ENCODE assay signal across 24 cellular contexts in genomic region chr6:11930240-11930639, GRCh38.
"Had no signal": no experiment of that assay in that cellular context is flagged by ENCODE, and none has a peak within 500 bp of the region (broad histone marks: within the 10 kb centered on the region; RNA-seq: fewer than 3 reads in every experiment).

No MANE protein-coding gene starts in this region.

- H3K36me3 ChIP-seq: esophagus squamous epithelium, gastrocnemius medialis, heart right ventricle, left lung, lower lobe of right lung had no signal

- H3K27ac ChIP-seq: coronary artery, dorsolateral prefrontal cortex, esophagus squamous epithelium, gastrocnemius medialis, heart right ventricle, left lung, lower lobe of right lung had no signal

- H3K27me3 ChIP-seq: esophagus squamous epithelium, gastrocnemius medialis, left lung had no signal

- FAIRE-seq: colon, endothelial cell of umbilical vein, islet of Langerhans had no signal

- H3K4me1 ChIP-seq: esophagus squamous epithelium, gastrocnemius medialis, heart right ventricle, left lung, lower lobe of right lung had no signal

- H3K9me3 ChIP-seq: esophagus squamous epithelium, gastrocnemius medialis, heart right ventricle, left lung, lower lobe of right lung, mucosa of descending colon had no signal

- DNase-seq: dermis blood vessel endothelial cell; dorsolateral prefrontal cortex; effector CD4-positive, alpha-beta T cell; effector memory CD4-positive, alpha-beta T cell; esophagus squamous epithelium; foreskin fibroblast; foreskin melanocyte; gastrocnemius medialis; glutamatergic neuron; head of caudate nucleus; heart right ventricle; hippocampal formation; left cardiac atrium; left lung; left ventricle myocardium superior; lower lobe of right lung; mesenchymal stem cell; mucosa of descending colon; naive B cell had no signal

- H3K4me3 ChIP-seq: coronary artery, dorsolateral prefrontal cortex, esophagus squamous epithelium, gastrocnemius medialis, heart right ventricle, left lung, lower lobe of right lung, mucosa of descending colon had no signal

- ATAC-seq: esophagus mucosa, gastrocnemius medialis, heart right ventricle, left lung, left ventricle myocardium superior, lower lobe of right lung, mucosa of descending colon had no signal
